Comparison of ENCODE assay signal across 1 cellular context in the genomic region with DNA sequence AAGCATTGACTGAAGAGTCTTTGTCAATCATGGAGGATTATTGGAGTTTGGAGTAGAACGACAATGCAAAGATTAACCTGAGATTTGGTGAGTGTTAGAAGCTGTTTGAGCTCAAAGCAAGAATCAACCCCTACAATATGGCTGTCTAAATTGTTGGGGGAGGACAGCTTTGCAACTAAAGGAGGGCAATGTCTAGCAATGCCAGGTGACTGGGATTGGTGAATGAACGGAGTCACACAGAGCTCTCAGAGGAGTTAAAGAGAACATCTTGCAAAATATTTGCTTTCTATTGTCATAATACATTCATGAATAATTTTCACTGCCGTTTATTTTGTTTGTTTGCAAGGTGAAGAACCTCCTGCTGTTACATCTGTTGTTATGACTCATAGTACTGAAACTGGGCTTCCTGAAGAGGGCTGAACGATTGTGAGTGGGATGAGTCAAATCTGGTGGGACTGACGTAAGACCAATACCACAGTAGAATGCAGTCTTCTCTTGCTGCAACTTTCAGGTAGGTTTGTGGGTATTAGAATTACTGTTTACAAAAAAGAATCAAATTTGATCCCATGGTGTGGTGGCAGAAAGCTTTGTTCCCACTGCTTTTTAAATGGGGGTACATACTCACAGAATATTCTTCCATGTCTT.
TF ChIP-seq lines count a peak whose summit lies in the region.

No MANE protein-coding gene starts in this region.

TF ChIP-seq in K562, 482 proteins besides CTCF, POLR2A, EP300 and RAD21 (continued from another document):
- TF ChIP-seq CAMTA2 (CRISPR knock-in tag; conservative IDR thresholded peaks at IDR 0.05) (no peak), FOXA1 (IDR thresholded peaks at IDR 0.05; ENCODE audit: borderline replicate concordance) (no peak), SIRT6 (IDR thresholded peaks at IDR 0.05; ENCODE audit: low read depth, low read length) (no peak)
- TF ChIP-seq, protein P1, sequence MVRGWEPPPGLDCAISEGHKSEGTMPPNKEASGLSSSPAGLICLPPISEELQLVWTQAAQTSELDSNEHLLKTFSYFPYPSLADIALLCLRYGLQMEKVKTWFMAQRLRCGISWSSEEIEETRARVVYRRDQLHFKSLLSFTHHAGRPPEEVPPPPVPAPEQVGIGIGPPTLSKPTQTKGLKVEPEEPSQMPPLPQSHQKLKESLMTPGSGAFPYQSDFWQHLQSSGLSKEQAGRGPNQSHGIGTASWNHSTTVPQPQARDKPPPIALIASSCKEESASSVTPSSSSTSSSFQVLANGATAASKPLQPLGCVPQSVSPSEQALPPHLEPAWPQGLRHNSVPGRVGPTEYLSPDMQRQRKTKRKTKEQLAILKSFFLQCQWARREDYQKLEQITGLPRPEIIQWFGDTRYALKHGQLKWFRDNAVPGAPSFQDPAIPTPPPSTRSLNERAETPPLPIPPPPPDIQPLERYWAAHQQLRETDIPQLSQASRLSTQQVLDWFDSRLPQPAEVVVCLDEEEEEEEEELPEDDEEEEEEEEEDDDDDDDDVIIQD (CRISPR knock-in tag; IDR thresholded peaks at IDR 0.05), result no peak
- TF ChIP-seq, protein P2, sequence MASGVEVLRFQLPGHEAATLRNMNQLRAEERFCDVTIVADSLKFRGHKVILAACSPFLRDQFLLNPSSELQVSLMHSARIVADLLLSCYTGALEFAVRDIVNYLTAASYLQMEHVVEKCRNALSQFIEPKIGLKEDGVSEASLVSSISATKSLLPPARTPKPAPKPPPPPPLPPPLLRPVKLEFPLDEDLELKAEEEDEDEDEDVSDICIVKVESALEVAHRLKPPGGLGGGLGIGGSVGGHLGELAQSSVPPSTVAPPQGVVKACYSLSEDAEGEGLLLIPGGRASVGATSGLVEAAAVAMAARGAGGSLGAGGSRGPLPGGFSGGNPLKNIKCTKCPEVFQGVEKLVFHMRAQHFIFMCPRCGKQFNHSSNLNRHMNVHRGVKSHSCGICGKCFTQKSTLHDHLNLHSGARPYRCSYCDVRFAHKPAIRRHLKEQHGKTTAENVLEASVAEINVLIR (CRISPR knock-in tag; IDR thresholded peaks at IDR 0.05), result no peak
- TF ChIP-seq, protein P3, sequence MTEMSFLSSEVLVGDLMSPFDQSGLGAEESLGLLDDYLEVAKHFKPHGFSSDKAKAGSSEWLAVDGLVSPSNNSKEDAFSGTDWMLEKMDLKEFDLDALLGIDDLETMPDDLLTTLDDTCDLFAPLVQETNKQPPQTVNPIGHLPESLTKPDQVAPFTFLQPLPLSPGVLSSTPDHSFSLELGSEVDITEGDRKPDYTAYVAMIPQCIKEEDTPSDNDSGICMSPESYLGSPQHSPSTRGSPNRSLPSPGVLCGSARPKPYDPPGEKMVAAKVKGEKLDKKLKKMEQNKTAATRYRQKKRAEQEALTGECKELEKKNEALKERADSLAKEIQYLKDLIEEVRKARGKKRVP (CRISPR knock-in tag; IDR thresholded peaks at IDR 0.05), result no peak
